ENCODE assay signal across 1 cellular context in genomic region chr2:146080925-146081324, GRCh38.
A peak's percentile ranks its signal among the peaks of the same experiment; 100 is the strongest.
TF ChIP-seq lines count a peak whose summit lies in the region.

No MANE protein-coding gene starts in this region.

TF ChIP-seq in A549, 52 proteins besides CTCF, POLR2A, EP300 and RAD21 (continued from another document):
- TF ChIP-seq, protein P1, sequence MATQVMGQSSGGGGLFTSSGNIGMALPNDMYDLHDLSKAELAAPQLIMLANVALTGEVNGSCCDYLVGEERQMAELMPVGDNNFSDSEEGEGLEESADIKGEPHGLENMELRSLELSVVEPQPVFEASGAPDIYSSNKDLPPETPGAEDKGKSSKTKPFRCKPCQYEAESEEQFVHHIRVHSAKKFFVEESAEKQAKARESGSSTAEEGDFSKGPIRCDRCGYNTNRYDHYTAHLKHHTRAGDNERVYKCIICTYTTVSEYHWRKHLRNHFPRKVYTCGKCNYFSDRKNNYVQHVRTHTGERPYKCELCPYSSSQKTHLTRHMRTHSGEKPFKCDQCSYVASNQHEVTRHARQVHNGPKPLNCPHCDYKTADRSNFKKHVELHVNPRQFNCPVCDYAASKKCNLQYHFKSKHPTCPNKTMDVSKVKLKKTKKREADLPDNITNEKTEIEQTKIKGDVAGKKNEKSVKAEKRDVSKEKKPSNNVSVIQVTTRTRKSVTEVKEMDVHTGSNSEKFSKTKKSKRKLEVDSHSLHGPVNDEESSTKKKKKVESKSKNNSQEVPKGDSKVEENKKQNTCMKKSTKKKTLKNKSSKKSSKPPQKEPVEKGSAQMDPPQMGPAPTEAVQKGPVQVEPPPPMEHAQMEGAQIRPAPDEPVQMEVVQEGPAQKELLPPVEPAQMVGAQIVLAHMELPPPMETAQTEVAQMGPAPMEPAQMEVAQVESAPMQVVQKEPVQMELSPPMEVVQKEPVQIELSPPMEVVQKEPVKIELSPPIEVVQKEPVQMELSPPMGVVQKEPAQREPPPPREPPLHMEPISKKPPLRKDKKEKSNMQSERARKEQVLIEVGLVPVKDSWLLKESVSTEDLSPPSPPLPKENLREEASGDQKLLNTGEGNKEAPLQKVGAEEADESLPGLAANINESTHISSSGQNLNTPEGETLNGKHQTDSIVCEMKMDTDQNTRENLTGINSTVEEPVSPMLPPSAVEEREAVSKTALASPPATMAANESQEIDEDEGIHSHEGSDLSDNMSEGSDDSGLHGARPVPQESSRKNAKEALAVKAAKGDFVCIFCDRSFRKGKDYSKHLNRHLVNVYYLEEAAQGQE (IDR thresholded peaks at IDR 0.05) = no peak
- TF ChIP-seq MAFK (IDR thresholded peaks at IDR 0.05; ENCODE audit: partially characterized antibody) (peak; percentile 5), CHD2 (IDR thresholded peaks at IDR 0.05; ENCODE audit: low read length, partially characterized antibody) (no peak), EHF (CRISPR knock-in tag; IDR thresholded peaks at IDR 0.05) (no peak)
